ENCODE assay signal across 25 cellular contexts in the genomic region with DNA sequence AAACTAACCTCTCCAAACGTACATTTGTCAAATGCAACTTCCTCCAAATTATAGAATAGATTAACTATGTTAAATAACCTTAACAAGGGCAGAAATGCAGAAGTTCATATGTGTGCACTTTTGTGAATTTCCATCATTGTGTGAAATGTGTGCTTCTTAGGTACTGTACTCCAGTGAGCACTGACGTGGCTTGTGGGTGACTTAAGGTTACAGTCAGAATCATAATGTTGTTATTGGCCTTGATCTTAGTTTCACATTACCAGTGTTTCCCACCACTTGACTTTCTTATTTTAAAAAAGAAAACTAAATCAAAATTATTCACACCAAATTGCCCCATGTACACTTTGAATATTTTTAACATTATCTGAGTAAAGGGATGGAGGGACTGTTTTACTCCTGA.
DNase-seq lines count a peak whose midpoint lies in the region; ATAC-seq, FAIRE-seq and TF ChIP-seq lines count a peak whose summit lies in the region.
"Had no signal": no experiment of that assay in that cellular context is flagged by ENCODE, and none has a peak within 500 bp of the region (broad histone marks: within the 10 kb centered on the region; RNA-seq: fewer than 3 reads in every experiment).

No MANE protein-coding gene starts in this region.

- H3K27me3 ChIP-seq in IMR-90 (ENCODE audit: control insufficient read depth, insufficient read depth, low read length) (no peaks in the 10 kb centered on the region), pancreas (no peaks in the 10 kb centered on the region)
- H3K27me3 ChIP-seq: BLaER1 had no signal

- POLR2A ChIA-PET in IMR-90 (lab: Charles Lee; ENCODE audit: unreplicated experiment): no interaction called here

- CTCF ChIA-PET in IMR-90 (lab: Yijun Ruan, JAX): no interaction called here

- H2BK20ac ChIP-seq in IMR-90 (ENCODE audit: low read depth, low read length): no peak overlapping the region

- intact Hi-C loops in IMR-90 (cut with micrococcal nuclease) (no loop called here), pancreas (cut with DNase I) (no loop called here)

- H2BK5ac ChIP-seq in IMR-90 (ENCODE audit: low read depth, low read length, poor library complexity, severe bottlenecking): no peak overlapping the region

- H3K4me1 ChIP-seq in IMR-90 (ENCODE audit: control insufficient read depth, insufficient read depth, low read length) (peaks cover 2% of the 10 kb centered on the region; the same call in 1 of the 2 replicates), pancreas (no peaks in the 10 kb centered on the region)

- no peak overlapping the region for H4K5ac ChIP-seq in IMR-90 (ENCODE audit: low read depth, low read length)

- no peak overlapping the region for H3K18ac ChIP-seq in IMR-90 (ENCODE audit: low read depth, low read length)

- no peak for TF ChIP-seq RAD21 in IMR-90 (IDR thresholded peaks at IDR 0.05; ENCODE audit: low read length)

- H3K4me3 ChIP-seq in IMR-90 (ENCODE audit: insufficient read depth, low read depth, low read length) (no peak overlapping the region), astrocyte of the spinal cord (ENCODE audit: low read depth, low read length) (no peak overlapping the region), pancreas (no peak overlapping the region)
- H3K4me3 ChIP-seq: BLaER1, K562 had no signal

- no peak for TF ChIP-seq POLR2A in IMR-90 (IDR thresholded peaks at IDR 0.05; ENCODE audit: low read depth, low read length)

- ATAC-seq in IMR-90 (ENCODE audit: low read depth) (no peak), pancreas (no peak)
- ATAC-seq: K562, PC-3 had no signal

- H3K4me2 ChIP-seq in IMR-90 (ENCODE audit: low read depth, low read length): no peak overlapping the region
- H3K4me2 ChIP-seq: BLaER1 had no signal

- dilution Hi-C loops in IMR-90 (cut with HindIII; ENCODE audit: low sequenced_read_pairs, unreplicated experiment): no loop called here

- no peak overlapping the region for H3K9ac ChIP-seq in IMR-90 (ENCODE audit: low read depth, low read length)
- H3K9ac ChIP-seq: BLaER1 had no signal

- no TSS peak for BruUV-seq in IMR-90 (replicated peaks; lab: Mats Ljungman, UMichigan)

- no peak overlapping the region for H2AFZ ChIP-seq in IMR-90 (replicated peaks; ENCODE audit: low read length, poor library complexity)

- no peak for FAIRE-seq in urothelium cell line (lab: Jason Lieb, UNC)
- FAIRE-seq in pancreas (lab: Jason Lieb, UNC): no peak
- FAIRE-seq: GM18507, GM19239, H54, K562 had no signal

- H3K36me3 ChIP-seq in IMR-90 (ENCODE audit: control insufficient read depth, insufficient read depth, low read length): no peaks in the 10 kb centered on the region
- no peaks in the 10 kb centered on the region for H3K36me3 ChIP-seq in pancreas
- H3K36me3 ChIP-seq: BLaER1 had no signal

- no peaks in the 10 kb centered on the region; the same call in 1 of the 2 replicates for H3K9me1 ChIP-seq in IMR-90 (ENCODE audit: insufficient read depth, low read length)

- no peak overlapping the region for H2BK120ac ChIP-seq in IMR-90 (ENCODE audit: low read depth, low read length)

- no peak overlapping the region for H2BK15ac ChIP-seq in IMR-90 (ENCODE audit: low read depth, low read length)

- no peaks in the 10 kb centered on the region for H3K79me1 ChIP-seq in IMR-90 (ENCODE audit: low read depth in 1 of 2, low read length in 2 of 2)

- no peak overlapping the region for H3K23ac ChIP-seq in IMR-90 (ENCODE audit: low read depth, low read length)

- TF ChIP-seq CTCF in IMR-90 (conservative IDR thresholded peaks at IDR 0.05; ENCODE audit: low read depth, low read length) (no peak), astrocyte of the spinal cord (IDR thresholded peaks at IDR 0.05; ENCODE audit: low read depth, low read length) (no peak), pancreas (IDR thresholded peaks at IDR 0.05) (no peak)

- no peak overlapping the region for H4K8ac ChIP-seq in IMR-90 (ENCODE audit: low read depth in 2 of 2, low read length in 2 of 2)

- no peak overlapping the region for H2AK9ac ChIP-seq in IMR-90 (replicated peaks; ENCODE audit: low read depth, low read length, poor library complexity)

- no peak overlapping the region for H2AK5ac ChIP-seq in IMR-90 (ENCODE audit: low read depth, low read length)

- no peaks in the 10 kb centered on the region for H4K20me1 ChIP-seq in IMR-90 (ENCODE audit: insufficient read depth, low read length)
- H4K20me1 ChIP-seq: BLaER1 had no signal

- H3K14ac ChIP-seq in IMR-90 (replicated peaks; ENCODE audit: low read depth, low read length): no peak overlapping the region

- no peak overlapping the region for H3K56ac ChIP-seq in IMR-90 (ENCODE audit: extremely low read depth, insufficient read depth, low read length)

- in situ Hi-C loops in IMR-90 (cut with MboI; ENCODE audit: low sequenced_read_pairs) (no loop called here), astrocyte of the spinal cord (cut with HindIII; ENCODE audit: low sequenced_read_pairs) (no loop called here)

- H4K91ac ChIP-seq in IMR-90 (ENCODE audit: insufficient read depth, low read depth, low read length): no peak overlapping the region

- no CpG with 5 or more reads among the region's 2 CpGs for WGBS in IMR-90 (ENCODE audit: extremely low coverage in 2 of 2, insufficient read length in 1 of 2), 2 experiments
- WGBS in pancreas, 2 donors: 74 to 77% methylated on average over 2 of the region's 2 CpGs

- H3K9me3 ChIP-seq in IMR-90 (ENCODE audit: control insufficient read depth, insufficient read depth, low read length) (no peaks in the 10 kb centered on the region), pancreas (no peaks in the 10 kb centered on the region)
- H3K9me3 ChIP-seq: BLaER1 had no signal

- DNase-seq in IMR-90 (peak; percentile 54), astrocyte of the spinal cord (ENCODE audit: low read depth, low spot score) (peak; percentile 67), fibroblast of peridontal ligament (ENCODE audit: extremely low read depth) (peak; percentile 38), urothelium cell line (ENCODE audit: low spot score) (no peak), hepatic stellate cell (ENCODE audit: low spot score) (no peak), pancreas (no peak)
- no peak for DNase-seq in activated CD4-positive, alpha-beta T cell treated with anti-CD3 and anti-CD28 coated beads for 1 hour
- DNase-seq: ACHN; CD4-positive, alpha-beta T cell; COR-L47; DMS79 treated with DMSO at 0.1 percent for 48 hours; MM.1S; NCI-H1048; NCI-H1417 treated with DMSO at 0.1 percent for 48 hours; NCI-H187; NCI-H446; NCI-H526; PC-3; RPMI8226; SHP77 had no signal

- H3K4ac ChIP-seq in IMR-90 (ENCODE audit: low read depth, low read length): no peak overlapping the region

- H3K27ac ChIP-seq in IMR-90 (ENCODE audit: insufficient read depth, low read length): no peak overlapping the region
- no peak overlapping the region for H3K27ac ChIP-seq in pancreas
- H3K27ac ChIP-seq: BLaER1 had no signal

TF ChIP-seq in IMR-90, 13 proteins besides CTCF, POLR2A, EP300 and RAD21:
- TF ChIP-seq RCOR1 (IDR thresholded peaks at IDR 0.05; ENCODE audit: insufficient replicate concordance, low read length): no peak
- no peak for TF ChIP-seq MAZ (IDR thresholded peaks at IDR 0.05; ENCODE audit: borderline replicate concordance, low read depth, low read length)
- TF ChIP-seq CEBPB (IDR thresholded peaks at IDR 0.05; ENCODE audit: low read depth, low read length): no peak
- no peak for TF ChIP-seq SMC3 (IDR thresholded peaks at IDR 0.05; ENCODE audit: low read depth, low read length)
- no peak for TF ChIP-seq MAFK (IDR thresholded peaks at IDR 0.05; ENCODE audit: low read depth, low read length)
- TF ChIP-seq, protein P1, sequence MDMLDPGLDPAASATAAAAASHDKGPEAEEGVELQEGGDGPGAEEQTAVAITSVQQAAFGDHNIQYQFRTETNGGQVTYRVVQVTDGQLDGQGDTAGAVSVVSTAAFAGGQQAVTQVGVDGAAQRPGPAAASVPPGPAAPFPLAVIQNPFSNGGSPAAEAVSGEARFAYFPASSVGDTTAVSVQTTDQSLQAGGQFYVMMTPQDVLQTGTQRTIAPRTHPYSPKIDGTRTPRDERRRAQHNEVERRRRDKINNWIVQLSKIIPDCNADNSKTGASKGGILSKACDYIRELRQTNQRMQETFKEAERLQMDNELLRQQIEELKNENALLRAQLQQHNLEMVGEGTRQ (IDR thresholded peaks at IDR 0.05; ENCODE audit: low read depth, low read length): no peak
- no peak for TF ChIP-seq MXI1 (IDR thresholded peaks at IDR 0.05; ENCODE audit: borderline replicate concordance, low read depth, low read length)
- TF ChIP-seq RFX5 (IDR thresholded peaks at IDR 0.05; ENCODE audit: low read depth, low read length): no peak
- no peak for TF ChIP-seq CHD1 (IDR thresholded peaks at IDR 0.05; ENCODE audit: low read depth, low read length)
- TF ChIP-seq, protein P2, sequence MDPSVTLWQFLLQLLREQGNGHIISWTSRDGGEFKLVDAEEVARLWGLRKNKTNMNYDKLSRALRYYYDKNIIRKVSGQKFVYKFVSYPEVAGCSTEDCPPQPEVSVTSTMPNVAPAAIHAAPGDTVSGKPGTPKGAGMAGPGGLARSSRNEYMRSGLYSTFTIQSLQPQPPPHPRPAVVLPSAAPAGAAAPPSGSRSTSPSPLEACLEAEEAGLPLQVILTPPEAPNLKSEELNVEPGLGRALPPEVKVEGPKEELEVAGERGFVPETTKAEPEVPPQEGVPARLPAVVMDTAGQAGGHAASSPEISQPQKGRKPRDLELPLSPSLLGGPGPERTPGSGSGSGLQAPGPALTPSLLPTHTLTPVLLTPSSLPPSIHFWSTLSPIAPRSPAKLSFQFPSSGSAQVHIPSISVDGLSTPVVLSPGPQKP (IDR thresholded peaks at IDR 0.05; ENCODE audit: borderline replicate concordance, low read depth, low read length): no peak
- no peak for TF ChIP-seq BHLHE40 (IDR thresholded peaks at IDR 0.05; ENCODE audit: low read depth, low read length)
- TF ChIP-seq NFE2L2 (IDR thresholded peaks at IDR 0.05; ENCODE audit: low read depth, low read length): no peak

Comparison
In these comparisons a context has a peak if more than half of its experiments do, and no peak if none do; other contexts are left out.
1. DNase-seq: peak in IMR-90 (single experiment), astrocyte of the spinal cord (single experiment) and fibroblast of peridontal ligament (single experiment); none in urothelium cell line (single experiment), activated CD4-positive, alpha-beta T cell treated with anti-CD3 and anti-CD28 coated beads for 1 hour (single experiment), hepatic stellate cell (single experiment) and pancreas (0 of 6).